ENCODE assay signal across 8 cellular contexts in the genomic region with DNA sequence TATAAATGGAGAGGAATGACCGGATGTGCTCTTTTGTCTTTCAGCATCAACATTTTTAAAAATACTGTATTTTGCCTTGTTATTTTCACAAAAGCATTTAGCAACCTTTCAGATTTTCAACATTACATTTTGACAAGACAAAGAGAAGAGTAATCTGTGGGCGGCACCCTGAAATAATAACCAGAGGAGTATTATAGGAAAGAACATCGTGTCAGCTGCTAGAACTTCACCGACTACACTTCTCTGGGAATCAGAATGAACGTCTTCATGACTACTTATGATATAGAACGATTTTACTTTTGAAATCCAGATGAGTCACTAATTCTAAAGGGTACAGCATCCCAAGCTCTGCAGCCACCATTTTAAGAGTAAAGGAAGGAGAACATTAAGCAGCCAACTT.
"Had no signal": no experiment of that assay in that cellular context is flagged by ENCODE, and none has a peak within 500 bp of the region (broad histone marks: within the 10 kb centered on the region; RNA-seq: fewer than 3 reads in every experiment).

No MANE protein-coding gene starts in this region.

- ATAC-seq: HCT116, K562 had no signal

- DNase-seq: GM23248, GOT3, H7, HFFc6, IMR-90, KG1 had no signal

- H3K4me3 Mint-ChIP-seq: HFFc6 had no signal

- H3K27ac Mint-ChIP-seq: HFFc6 had no signal
